ENCODE assay signal across 17 cellular contexts in the genomic region with DNA sequence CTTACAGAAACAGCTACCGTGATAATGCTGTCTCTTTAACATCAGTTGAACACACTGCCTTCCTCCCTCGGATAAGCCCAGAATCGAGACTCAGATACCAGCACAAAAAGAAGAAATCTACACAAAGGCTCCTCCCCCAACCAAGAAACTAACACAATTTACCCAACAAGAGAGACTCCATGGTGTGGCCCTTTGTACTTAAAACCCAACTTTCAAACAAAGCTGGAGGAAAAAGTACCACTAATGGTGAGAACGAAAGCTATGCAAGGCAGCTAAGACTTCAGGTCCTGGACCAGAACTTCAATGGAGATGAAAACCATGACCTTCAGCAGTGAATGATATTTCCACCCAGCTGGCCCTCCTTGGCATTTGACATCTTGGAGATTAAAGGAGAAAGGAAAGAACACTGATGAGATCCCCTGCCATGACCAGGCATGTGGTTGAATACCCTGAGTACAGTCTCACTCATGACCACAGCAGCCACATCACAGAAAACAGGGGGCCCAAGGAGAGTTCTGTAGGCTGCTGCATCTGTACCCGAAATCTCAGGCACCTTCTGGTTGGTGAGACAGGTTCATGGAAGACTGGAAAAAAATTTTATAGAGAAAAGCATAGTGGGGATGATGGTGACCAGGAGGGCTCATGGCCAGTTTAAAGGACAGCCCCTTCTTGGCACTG. TPM values are rescaled to one million over a fixed set of nuclear protein-coding genes. Genes with fewer than 3 reads are reported as not detected.
A peak's percentile ranks its signal among the peaks of the same experiment; 100 is the strongest.
DNase-seq lines count a peak whose midpoint lies in the region; ATAC-seq and TF ChIP-seq lines count a peak whose summit lies in the region.
"Had no signal": no experiment of that assay in that cellular context is flagged by ENCODE, and none has a peak within 500 bp of the region (broad histone marks: within the 10 kb centered on the region; RNA-seq: fewer than 3 reads in every experiment).

No MANE protein-coding gene starts in this region.

- peak overlapping the region; percentile 22 for H3K27ac Mint-ChIP-seq in activated CD4-positive, alpha-beta T cell treated with anti-CD3 and anti-CD28 coated beads, Interleukin-2, amount 10 ng/mL, durations not matched to agents 24 days and 14 days
- H3K27ac Mint-ChIP-seq in activated CD4-positive, alpha-beta T cell treated with anti-CD3 and anti-CD28 coated beads, Interleukin-2, amount 10 ng/mL, durations not matched to agents 7 days and 5 days, result no peak overlapping the region
- H3K27ac Mint-ChIP-seq in GM23338 (peak overlapping the region; percentile 62), neural crest cell (ENCODE audit: unreplicated experiment) (peak overlapping the region; percentile 9)
- H3K27ac Mint-ChIP-seq in activated T-helper 17 cell treated with anti-CD3 and anti-CD28 coated beads, Interleukin-2, amount 50 U/mL, for 72 hours, result peak overlapping the region; percentile 1

- peaks cover 22% of the 10 kb centered on the region for H3K4me1 ChIP-seq in GM23338 (ENCODE audit: insufficient read depth)
- H3K4me1 ChIP-seq: prostate gland, suprapubic skin had no signal

- H3K27me3 ChIP-seq in GM23338 (ENCODE audit: insufficient read depth), result no peaks in the 10 kb centered on the region
- H3K27me3 ChIP-seq: suprapubic skin, uterus had no signal

- no peaks in the 10 kb centered on the region; the same call in 1 of the 2 replicates for H4K20me1 ChIP-seq in GM23338 (replicated peaks; ENCODE audit: insufficient read depth)

- H3K9me2 ChIP-seq in GM23338 (ENCODE audit: insufficient read depth), result no peaks in the 10 kb centered on the region

- no peak overlapping the region for H2AFZ ChIP-seq in GM23338

- H3K9me3 Mint-ChIP-seq in activated CD4-positive, alpha-beta T cell treated with anti-CD3 and anti-CD28 coated beads, Interleukin-2, amount 10 ng/mL, durations not matched to agents 24 days and 14 days, result no peaks in the 10 kb centered on the region
- no peaks in the 10 kb centered on the region for H3K9me3 Mint-ChIP-seq in activated CD4-positive, alpha-beta T cell treated with anti-CD3 and anti-CD28 coated beads, Interleukin-2, amount 10 ng/mL, durations not matched to agents 7 days and 5 days
- no peaks in the 10 kb centered on the region; the same call in 2 of the 3 replicates for H3K9me3 Mint-ChIP-seq in GM23338
- H3K9me3 Mint-ChIP-seq in activated T-helper 17 cell treated with anti-CD3 and anti-CD28 coated beads, Interleukin-2, amount 50 U/mL, for 72 hours, result no peaks in the 10 kb centered on the region
- H3K9me3 Mint-ChIP-seq in neural crest cell, result no peaks in the 10 kb centered on the region

- no peak for DNase-seq in activated CD4-positive, alpha-beta T cell treated with anti-CD3 and anti-CD28 coated beads, Interleukin-2, amount 10 ng/mL, durations not matched to agents 24 days and 14 days
- DNase-seq in activated CD4-positive, alpha-beta T cell treated with anti-CD3 and anti-CD28 coated beads, Interleukin-2, amount 10 ng/mL, durations not matched to agents 7 days and 5 days, result no peak
- DNase-seq in GM23338 (ENCODE audit: low spot score), result no peak
- no peak for DNase-seq in neural crest cell (ENCODE audit: low read depth, low spot score)
- no peak for DNase-seq in NCI-H2196 treated with DMSO at 0.1 percent for 48 hours (lab: John Stamatoyannopoulos, UW; ENCODE audit: unreplicated experiment)
- DNase-seq in GM19238 (ENCODE audit: insufficient read length, low spot score), result no peak
- DNase-seq: activated CD4-positive, alpha-beta T cell treated with anti-CD3 and anti-CD28 coated beads, Interleukin-2, amount 50 U/mL, for 1 hour; EL; foreskin fibroblast; IMR-90; NCI-H1436 treated with DMSO at 0.1 percent for 48 hours; NCI-H526 treated with DMSO at 0.1 percent for 48 hours; uterus had no signal

- POLR2A ChIA-PET in activated CD4-positive, alpha-beta T cell treated with anti-CD3 and anti-CD28 coated beads, Interleukin-2, amount 10 ng/mL, durations not matched to agents 7 days and 5 days (lab: Charles Lee), result interaction anchor here (0.5 kb wide), 1 partner anchor 468 kb away, joined by 3 read pairs; no protein-coding TSS in a partner anchor

- TF ChIP-seq CTCF in GM23338 (conservative IDR thresholded peaks at IDR 0.05; ENCODE audit: low read depth in 2 of 2) (no peak), neural crest cell (conservative IDR thresholded peaks at IDR 0.05) (no peak)

- peaks cover 17% of the 10 kb centered on the region for H3K4me1 Mint-ChIP-seq in activated CD4-positive, alpha-beta T cell treated with anti-CD3 and anti-CD28 coated beads, Interleukin-2, amount 10 ng/mL, durations not matched to agents 24 days and 14 days
- peaks cover 21% of the 10 kb centered on the region for H3K4me1 Mint-ChIP-seq in activated CD4-positive, alpha-beta T cell treated with anti-CD3 and anti-CD28 coated beads, Interleukin-2, amount 10 ng/mL, durations not matched to agents 7 days and 5 days
- peaks cover 41% of the 10 kb centered on the region for H3K4me1 Mint-ChIP-seq in GM23338
- H3K4me1 Mint-ChIP-seq in activated T-helper 17 cell treated with anti-CD3 and anti-CD28 coated beads, Interleukin-2, amount 50 U/mL, for 72 hours, result peaks cover 17% of the 10 kb centered on the region
- peaks cover 18% of the 10 kb centered on the region for H3K4me1 Mint-ChIP-seq in neural crest cell

- peaks cover 44% of the 10 kb centered on the region for H3K36me3 Mint-ChIP-seq in activated CD4-positive, alpha-beta T cell treated with anti-CD3 and anti-CD28 coated beads, Interleukin-2, amount 10 ng/mL, durations not matched to agents 24 days and 14 days (ENCODE audit: low read depth)
- H3K36me3 Mint-ChIP-seq in activated CD4-positive, alpha-beta T cell treated with anti-CD3 and anti-CD28 coated beads, Interleukin-2, amount 10 ng/mL, durations not matched to agents 7 days and 5 days (ENCODE audit: low read depth), result peaks cover 26% of the 10 kb centered on the region
- peaks cover 39% of the 10 kb centered on the region for H3K36me3 Mint-ChIP-seq in GM23338 (ENCODE audit: low read depth)
- peaks cover 95% of the 10 kb centered on the region for H3K36me3 Mint-ChIP-seq in activated T-helper 17 cell treated with anti-CD3 and anti-CD28 coated beads, Interleukin-2, amount 50 U/mL, for 72 hours (ENCODE audit: low read depth)
- peaks cover 14% of the 10 kb centered on the region for H3K36me3 Mint-ChIP-seq in neural crest cell (ENCODE audit: low read depth)

- CTCF ChIA-PET in activated CD4-positive, alpha-beta T cell treated with anti-CD3 and anti-CD28 coated beads, Interleukin-2, amount 10 ng/mL, durations not matched to agents 7 days and 5 days (lab: Charles Lee), result interaction anchor here (0.9 to 1.0 kb wide), 2 partner anchors 12 to 31 kb away, joined by 3 to 6 read pairs; no protein-coding TSS in a partner anchor

- peak overlapping the region; percentile 75 for H3K27ac ChIP-seq in GM23338 (ENCODE audit: low read depth)
- H3K27ac ChIP-seq: prostate gland, suprapubic skin, uterus had no signal

- no peaks in the 10 kb centered on the region for H3K79me2 ChIP-seq in GM23338 (replicated peaks; ENCODE audit: insufficient read depth)

- no peaks in the 10 kb centered on the region for H3K27me3 Mint-ChIP-seq in activated CD4-positive, alpha-beta T cell treated with anti-CD3 and anti-CD28 coated beads, Interleukin-2, amount 10 ng/mL, durations not matched to agents 24 days and 14 days
- H3K27me3 Mint-ChIP-seq in activated CD4-positive, alpha-beta T cell treated with anti-CD3 and anti-CD28 coated beads, Interleukin-2, amount 10 ng/mL, durations not matched to agents 7 days and 5 days, result no peaks in the 10 kb centered on the region
- H3K27me3 Mint-ChIP-seq in GM23338 (ENCODE audit: insufficient read depth, low read depth, poor library complexity) (peaks cover 6% of the 10 kb centered on the region), neural crest cell (ENCODE audit: low read depth) (no peaks in the 10 kb centered on the region)
- H3K27me3 Mint-ChIP-seq in activated T-helper 17 cell treated with anti-CD3 and anti-CD28 coated beads, Interleukin-2, amount 50 U/mL, for 72 hours, result no peaks in the 10 kb centered on the region

- intact Hi-C loops in activated CD4-positive, alpha-beta T cell treated with anti-CD3 and anti-CD28 coated beads, Interleukin-2, amount 10 ng/mL, durations not matched to agents 24 days and 14 days (cut with micrococcal nuclease), result no loop called here

- no peaks in the 10 kb centered on the region for H3F3A ChIP-seq in GM23338 (replicated peaks; ENCODE audit: low read depth)

- no peak overlapping the region for H3K4me3 Mint-ChIP-seq in activated CD4-positive, alpha-beta T cell treated with anti-CD3 and anti-CD28 coated beads, Interleukin-2, amount 10 ng/mL, durations not matched to agents 24 days and 14 days
- H3K4me3 Mint-ChIP-seq in activated CD4-positive, alpha-beta T cell treated with anti-CD3 and anti-CD28 coated beads, Interleukin-2, amount 10 ng/mL, durations not matched to agents 7 days and 5 days, result no peak overlapping the region
- H3K4me3 Mint-ChIP-seq in GM23338 (peak overlapping the region; percentile 16; the same call in 2 of the 3 replicates), neural crest cell (no peak overlapping the region)
- H3K4me3 Mint-ChIP-seq in activated T-helper 17 cell treated with anti-CD3 and anti-CD28 coated beads, Interleukin-2, amount 50 U/mL, for 72 hours, result no peak overlapping the region

- no peak for ATAC-seq in GM23338
- ATAC-seq in activated T-helper 17 cell treated with anti-CD3 and anti-CD28 coated beads, Interleukin-2, amount 50 U/mL, for 72 hours (replicated peaks), result peak; percentile 62
- no peak for ATAC-seq in GM19455 (IDR thresholded peaks at IDR 0.05; ENCODE audit: unreplicated experiment)

- H3K36me3 ChIP-seq in GM23338 (ENCODE audit: insufficient read depth), result peaks cover 6% of the 10 kb centered on the region; the same call in 1 of the 2 replicates
- H3K36me3 ChIP-seq: uterus had no signal

- H3K4me3 ChIP-seq in GM23338, result no peak overlapping the region
- H3K4me3 ChIP-seq: prostate gland, suprapubic skin, uterus had no signal

- H3K4me2 ChIP-seq in GM23338, result 0 out of 2 replicates have a peak overlapping the region, but pooled peaks have one; percentile 27

TF ChIP-seq in GM23338, 12 proteins besides CTCF, POLR2A, EP300 and RAD21 (continues in another document):
- TF ChIP-seq EZH2 (IDR thresholded peaks at IDR 0.05; ENCODE audit: low read depth, unreplicated experiment) (no peak), ZNF331 (CRISPR knock-in tag; IDR thresholded peaks at IDR 0.05; ENCODE audit: low read depth) (no peak), CREB1 (CRISPR knock-in tag; IDR thresholded peaks at IDR 0.05; ENCODE audit: low read depth) (no peak)

RNA-seq across cellular contexts. Expression of a gene that starts 36.7 kb away (rescaled TPM):
- total RNA-seq in activated CD4-positive, alpha-beta T cell treated with anti-CD3 and anti-CD28 coated beads, Interleukin-2, amount 10 ng/mL, durations not matched to agents 24 days and 14 days, result 102 and 105 TPM in 2 replicates
- 10 to 100 TPM; 36.0 to 39.0 TPM for total RNA-seq in activated CD4-positive, alpha-beta T cell treated with anti-CD3 and anti-CD28 coated beads, Interleukin-2, amount 10 ng/mL, durations not matched to agents 7 days and 5 days
- total RNA-seq in GM23338 (2014; rRNA removed; shearing (Covaris generic)), result 44.3 and 56.7 TPM in 2 replicates
- polyA plus RNA-seq in GM23338 (2016; fragmentation: Nextera tagmentation; extraction: Ambion mirVana), result 40.1 and 43.4 TPM in 2 replicates
- 10 to 100 TPM; 66.7 to 73.3 TPM for total RNA-seq in activated T-helper 17 cell treated with anti-CD3 and anti-CD28 coated beads, Interleukin-2, amount 50 U/mL, for 72 hours
- total RNA-seq in neural crest cell, result 35.3 and 42.6 TPM in 2 replicates
